Comparison of ENCODE assay signal across 1 cellular context in genomic region chr7:550881-551614, GRCh38.
TF ChIP-seq lines count a peak whose summit lies in the region.

No MANE protein-coding gene starts in this region.

TF ChIP-seq in H1, 55 proteins besides CTCF, POLR2A, EP300 and RAD21 (continued from another document):
- TF ChIP-seq SP2 (IDR thresholded peaks at IDR 0.05; ENCODE audit: low read length), result no peak
- no peak for TF ChIP-seq RFX5 (IDR thresholded peaks at IDR 0.05; ENCODE audit: borderline replicate concordance, low read depth, low read length)
- no peak for TF ChIP-seq SIN3A (conservative IDR thresholded peaks at IDR 0.05 in 1 of 2, IDR thresholded peaks at IDR 0.05 in 1 of 2; ENCODE audit: low read depth in 1 of 2, low read length in 2 of 2)
- no peak for TF ChIP-seq CHD7 (IDR thresholded peaks at IDR 0.05; ENCODE audit: insufficient replicate concordance, low read length)
- no peak for TF ChIP-seq NRF1 (IDR thresholded peaks at IDR 0.05; ENCODE audit: low read depth, low read length)
TF ChIP-seq in H1: peak in this region for 0.
